ENCODE assay signal across 8 cellular contexts in genomic region chr5:55364537-55365055, GRCh38. TPM values are rescaled to one million over a fixed set of nuclear protein-coding genes. Genes with fewer than 3 reads are reported as not detected.
A peak's percentile ranks its signal among the peaks of the same experiment; 100 is the strongest.
DNase-seq lines count a peak whose midpoint lies in the region; ATAC-seq and TF ChIP-seq lines count a peak whose summit lies in the region.

No MANE protein-coding gene starts in this region.

- H3K9me3 ChIP-seq in left ventricle myocardium inferior (replicated peaks): no peaks in the 10 kb centered on the region

- H3K4me1 ChIP-seq in left ventricle myocardium inferior: no peaks in the 10 kb centered on the region

- no peak for TF ChIP-seq CTCF in type B pancreatic cell (conservative IDR thresholded peaks at IDR 0.05)
- TF ChIP-seq CTCF in left ventricle myocardium inferior (IDR thresholded peaks at IDR 0.05; ENCODE audit: borderline replicate concordance): no peak

- DNase-seq in effector memory CD8-positive, alpha-beta T cell: no peak
- DNase-seq in type B pancreatic cell (ENCODE audit: extremely low spot score, unreplicated experiment) (no peak), DMS 273 treated with DMSO at 0.1 percent for 48 hours (lab: John Stamatoyannopoulos, UW) (no peak), amniotic stem cell (lab: John Stamatoyannopoulos, UW) (no peak), left ventricle myocardium inferior (no peak)

- no peaks in the 10 kb centered on the region for H3K27me3 ChIP-seq in left ventricle myocardium inferior (ENCODE audit: low read depth)

- H3K4me1 Mint-ChIP-seq in effector memory CD8-positive, alpha-beta T cell (ENCODE audit: low read depth in 2 of 2): peaks cover 0 to 11% of the 10 kb centered on the region in 2 donors
- H3K4me1 Mint-ChIP-seq in type B pancreatic cell (ENCODE audit: unreplicated experiment): no peaks in the 10 kb centered on the region

- H3K36me3 ChIP-seq in left ventricle myocardium inferior: peaks cover 41% of the 10 kb centered on the region

- intact Hi-C loops in left ventricle myocardium inferior (cut with micrococcal nuclease): no loop called here

- H3K4me3 Mint-ChIP-seq in effector memory CD8-positive, alpha-beta T cell: no peak overlapping the region
- no peak overlapping the region for H3K4me3 Mint-ChIP-seq in type B pancreatic cell

- H3K27me3 Mint-ChIP-seq in effector memory CD8-positive, alpha-beta T cell: no peaks in the 10 kb centered on the region
- no peaks in the 10 kb centered on the region for H3K27me3 Mint-ChIP-seq in type B pancreatic cell

- no peak overlapping the region for H3K4me3 ChIP-seq in left ventricle myocardium inferior

- no peaks in the 10 kb centered on the region for H3K9me3 Mint-ChIP-seq in effector memory CD8-positive, alpha-beta T cell
- H3K9me3 Mint-ChIP-seq in type B pancreatic cell: no peaks in the 10 kb centered on the region

- H3K36me3 Mint-ChIP-seq in effector memory CD8-positive, alpha-beta T cell (ENCODE audit: insufficient read depth): peaks cover 41% of the 10 kb centered on the region
- H3K36me3 Mint-ChIP-seq in type B pancreatic cell: peaks cover 24% of the 10 kb centered on the region

- ATAC-seq in GM18517 (IDR thresholded peaks at IDR 0.05; ENCODE audit: unreplicated experiment) (peak; percentile 96), GM19463 (IDR thresholded peaks at IDR 0.05; ENCODE audit: unreplicated experiment) (peak; percentile 97), HG03060 (IDR thresholded peaks at IDR 0.05; ENCODE audit: low read depth, unreplicated experiment) (peak; percentile 98)
- no peak for ATAC-seq in effector memory CD8-positive, alpha-beta T cell (replicated peaks)

- peak overlapping the region; percentile 11 to 58 for H3K27ac Mint-ChIP-seq in effector memory CD8-positive, alpha-beta T cell
- no peak overlapping the region for H3K27ac Mint-ChIP-seq in type B pancreatic cell

- H3K27ac ChIP-seq in left ventricle myocardium inferior (replicated peaks): no peak overlapping the region

RNA-seq across cellular contexts. Expression of gene MTREX, which starts 56.8 kb away (rescaled TPM):
- total RNA-seq in type B pancreatic cell (ENCODE audit: low replicate concordance) (66.0 and 77.5 TPM in 2 replicates), left ventricle myocardium inferior (62.5 TPM)

RNA-seq across cellular contexts. Expression of gene DHX29, which starts 57.1 kb away (rescaled TPM):
- total RNA-seq in type B pancreatic cell (ENCODE audit: low replicate concordance): 21.7 and 24.0 TPM in 2 replicates
- total RNA-seq in left ventricle myocardium inferior: 22.5 TPM
